1 cellular context compared by ENCODE assay signal in genomic region chr2:240149943-240150784, GRCh38.
TF ChIP-seq lines count a peak whose summit lies in the region.

No MANE protein-coding gene starts in this region.

TF ChIP-seq in H1, 55 proteins besides CTCF, POLR2A, EP300 and RAD21 (continued from another document):
- TF ChIP-seq HDAC6 (IDR thresholded peaks at IDR 0.05; ENCODE audit: low read depth, low read length) (no peak), ATF3 (IDR thresholded peaks at IDR 0.05; ENCODE audit: insufficient read depth, low read depth, low read length) (no peak), CHD1 (IDR thresholded peaks at IDR 0.05; ENCODE audit: low read depth, low read length) (no peak), SP2 (IDR thresholded peaks at IDR 0.05; ENCODE audit: low read length) (no peak), ATF2 (IDR thresholded peaks at IDR 0.05; ENCODE audit: low read length) (no peak), CEBPB (IDR thresholded peaks at IDR 0.05; ENCODE audit: low read depth, low read length) (no peak), TAF7 (optimal IDR thresholded peaks at IDR 0.05; ENCODE audit: borderline replicate concordance, low read depth, low read length) (no peak), RFX5 (IDR thresholded peaks at IDR 0.05; ENCODE audit: borderline replicate concordance, low read depth, low read length) (no peak), TEAD4 (IDR thresholded peaks at IDR 0.05; ENCODE audit: low read depth, low read length) (no peak), BRCA1 (IDR thresholded peaks at IDR 0.05; ENCODE audit: low read depth, low read length) (no peak), BCL11A (IDR thresholded peaks at IDR 0.05; ENCODE audit: low read depth in 2 of 2, low read length in 2 of 2) (no peak)
